8 cellular contexts compared by ENCODE assay signal in the genomic region with DNA sequence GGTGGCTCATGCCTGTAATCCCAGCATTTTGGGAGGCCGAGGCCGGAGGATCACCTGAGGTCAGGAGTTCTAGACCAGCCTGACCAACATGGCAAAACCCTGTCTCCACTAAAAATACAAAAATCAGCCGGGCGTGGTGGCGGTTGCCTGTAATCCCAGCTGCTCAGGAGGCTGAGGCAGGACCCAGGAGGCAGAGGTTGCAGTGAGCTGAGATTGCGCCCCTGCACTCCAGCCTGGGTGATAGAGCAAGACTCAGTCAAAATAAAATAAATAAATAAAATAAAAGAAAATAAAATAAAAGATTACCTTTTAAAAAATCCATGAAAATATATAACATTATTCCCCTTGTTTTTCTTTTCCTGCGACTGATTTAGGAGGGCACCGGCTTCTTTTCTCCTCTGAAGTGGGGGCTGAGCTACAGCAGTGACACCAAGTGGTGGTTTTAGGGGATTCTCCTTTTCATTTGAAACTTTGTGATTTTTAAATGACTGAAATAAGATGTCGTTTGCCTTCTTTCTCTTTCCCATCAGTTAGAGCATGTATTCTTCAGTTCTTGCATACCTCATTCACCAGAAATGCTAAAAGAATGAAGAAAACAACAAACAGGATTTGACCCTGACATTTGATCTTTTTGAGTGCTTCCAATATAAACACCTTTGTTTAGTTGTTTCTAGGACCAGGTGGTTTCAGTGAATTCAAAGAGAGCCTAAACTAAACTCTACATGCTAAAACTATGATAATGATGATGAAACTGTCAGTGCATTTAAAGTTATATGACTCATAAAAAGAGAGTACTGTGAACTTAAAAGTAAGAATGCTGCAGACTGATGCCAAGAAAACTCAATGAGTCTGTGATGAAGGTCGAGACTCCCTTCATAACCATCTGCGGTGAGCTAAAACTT.
A peak's percentile ranks its signal among the peaks of the same experiment; 100 is the strongest.
DNase-seq lines count a peak whose midpoint lies in the region; ATAC-seq, FAIRE-seq and TF ChIP-seq lines count a peak whose summit lies in the region.

No MANE protein-coding gene starts in this region.

- H3K9me3 Mint-ChIP-seq in stimulated activated memory B cell treated with anti-CD40 and anti-IgM and Interleukin-4, amounts not matched to agents 10 μg/mL and 1 μg/mL and 100 μg/mL, for 72 hours: no peaks in the 10 kb centered on the region

- no peaks in the 10 kb centered on the region for H3K36me3 Mint-ChIP-seq in stimulated activated memory B cell treated with anti-CD40 and anti-IgM and Interleukin-4, amounts not matched to agents 10 μg/mL and 1 μg/mL and 100 μg/mL, for 72 hours

- TF ChIP-seq CTCF in LNCaP clone FGC (IDR thresholded peaks at IDR 0.05; ENCODE audit: control insufficient read depth, extremely low read depth, insufficient read depth): peak; percentile 55
- TF ChIP-seq CTCF in tibial artery (IDR thresholded peaks at IDR 0.05): no peak

- H3K4me1 ChIP-seq in tibial artery: no peaks in the 10 kb centered on the region

- no peaks in the 10 kb centered on the region for H3K4me1 Mint-ChIP-seq in stimulated activated memory B cell treated with anti-CD40 and anti-IgM and Interleukin-4, amounts not matched to agents 10 μg/mL and 1 μg/mL and 100 μg/mL, for 72 hours

- H3K4me3 Mint-ChIP-seq in stimulated activated memory B cell treated with anti-CD40 and anti-IgM and Interleukin-4, amounts not matched to agents 10 μg/mL and 1 μg/mL and 100 μg/mL, for 72 hours: no peak overlapping the region

- H3K27ac ChIP-seq in tibial artery: no peak overlapping the region

- no peaks in the 10 kb centered on the region for H3K36me3 ChIP-seq in tibial artery

- peak; percentile 73 for ATAC-seq in GM18867 (IDR thresholded peaks at IDR 0.05; ENCODE audit: unreplicated experiment)
- no peak for ATAC-seq in HG02623 (IDR thresholded peaks at IDR 0.05; ENCODE audit: unreplicated experiment)
- ATAC-seq in stimulated activated memory B cell treated with anti-CD40 and anti-IgM and Interleukin-4, amounts not matched to agents 10 μg/mL and 1 μg/mL and 100 μg/mL, for 72 hours: no peak

- peaks cover 7% of the 10 kb centered on the region for H3K27me3 Mint-ChIP-seq in stimulated activated memory B cell treated with anti-CD40 and anti-IgM and Interleukin-4, amounts not matched to agents 10 μg/mL and 1 μg/mL and 100 μg/mL, for 72 hours

- H3K27ac Mint-ChIP-seq in stimulated activated memory B cell treated with anti-CD40 and anti-IgM and Interleukin-4, amounts not matched to agents 10 μg/mL and 1 μg/mL and 100 μg/mL, for 72 hours: no peak overlapping the region

- DNase-seq in LNCaP clone FGC (ENCODE audit: low read depth) (no peak), iris pigment epithelial cell (ENCODE audit: low read depth) (peak; percentile 96), urothelium cell line (ENCODE audit: low spot score) (peak; percentile 44), tibial artery (no peak)

- intact Hi-C loops in tibial artery (cut with DNase I; ENCODE audit: low total_unique reads): no loop called here

- FAIRE-seq in TTC549 (lab: Jason Lieb, UNC) (peak; percentile 86), urothelium cell line (lab: Jason Lieb, UNC) (no peak)

- no peaks in the 10 kb centered on the region for H3K9me3 ChIP-seq in tibial artery

- H3K27me3 ChIP-seq in tibial artery: no peaks in the 10 kb centered on the region

- H3K4me3 ChIP-seq in LNCaP clone FGC (ENCODE audit: low read depth, low read length) (no peak overlapping the region), tibial artery (no peak overlapping the region)

Comparison
In these comparisons a context has a peak if more than half of its experiments do, and no peak if none do; other contexts are left out.
1. DNase-seq: peak in iris pigment epithelial cell (single experiment) and urothelium cell line (single experiment); none in LNCaP clone FGC (single experiment) and tibial artery (0 of 2).